ENCODE assay signal across 8 cellular contexts in genomic region chr2:38146302-38146916, GRCh38.
A peak's percentile ranks its signal among the peaks of the same experiment; 100 is the strongest.
DNase-seq lines count a peak whose midpoint lies in the region; ATAC-seq, FAIRE-seq and TF ChIP-seq lines count a peak whose summit lies in the region.

No MANE protein-coding gene starts in this region.

- peaks cover 0 to 2% of the 10 kb centered on the region in 2 donors for H3K9me3 Mint-ChIP-seq in activated T-cell treated with anti-CD3 and anti-CD28 coated beads, Interleukin-2, amount 50 U/mL, for 72 hours

- H3K4me3 Mint-ChIP-seq in activated T-cell treated with anti-CD3 and anti-CD28 coated beads, Interleukin-2, amount 50 U/mL, for 72 hours, result peak overlapping the region in 1 of 2 donors; percentile 57

- no peaks in the 10 kb centered on the region for H3K27me3 ChIP-seq in gastrocnemius medialis

- peak overlapping the region; percentile 45 to 66 (median 60) for H3K27ac ChIP-seq in gastrocnemius medialis

- peaks cover 7% of the 10 kb centered on the region for H3K27me3 Mint-ChIP-seq in activated T-cell treated with anti-CD3 and anti-CD28 coated beads, Interleukin-2, amount 50 U/mL, for 72 hours (ENCODE audit: low read depth)

- peak; percentile 53 to 66 for ATAC-seq in activated T-cell treated with anti-CD3 and anti-CD28 coated beads, Interleukin-2, amount 50 U/mL, for 72 hours (replicated peaks in 1 of 2)
- ATAC-seq in HG03025 (IDR thresholded peaks at IDR 0.05; ENCODE audit: low FRiP score, unreplicated experiment), result peak; percentile 42
- no peak for ATAC-seq in gastrocnemius medialis

- in situ Hi-C loops in gastrocnemius medialis (cut with MboI; ENCODE audit: low sequenced_read_pairs in 4 of 4), result no loop called here

- no peaks in the 10 kb centered on the region for H3K4me1 ChIP-seq in gastrocnemius medialis

- H3K36me3 Mint-ChIP-seq in activated T-cell treated with anti-CD3 and anti-CD28 coated beads, Interleukin-2, amount 50 U/mL, for 72 hours (ENCODE audit: insufficient read depth in 2 of 2), result no peaks in the 10 kb centered on the region

- TF ChIP-seq CTCF in foreskin fibroblast (IDR thresholded peaks at IDR 0.05; ENCODE audit: low read depth, low read length), result no peak
- no peak for TF ChIP-seq CTCF in gastrocnemius medialis (IDR thresholded peaks at IDR 0.05 in 4 of 5, conservative IDR thresholded peaks at IDR 0.05 in 1 of 5)
- no peak for TF ChIP-seq CTCF in D721Med (IDR thresholded peaks at IDR 0.05; ENCODE audit: insufficient read depth, missing control alignments)

- intact Hi-C loops in gastrocnemius medialis (cut with DNase I; ENCODE audit: low total_unique reads), result no loop called here

- FAIRE-seq in D721Med (lab: Jason Lieb, UNC), result no peak

- no peak overlapping the region for H3K27ac Mint-ChIP-seq in activated T-cell treated with anti-CD3 and anti-CD28 coated beads, Interleukin-2, amount 50 U/mL, for 72 hours

- TF ChIP-seq POLR2A in gastrocnemius medialis (IDR thresholded peaks at IDR 0.05), result no peak

- no peaks in the 10 kb centered on the region for H3K4me1 Mint-ChIP-seq in activated T-cell treated with anti-CD3 and anti-CD28 coated beads, Interleukin-2, amount 50 U/mL, for 72 hours (ENCODE audit: low read depth)

- no peaks in the 10 kb centered on the region for H3K36me3 ChIP-seq in gastrocnemius medialis

- H3K9me3 ChIP-seq in gastrocnemius medialis, result no peaks in the 10 kb centered on the region

- peak overlapping the region; percentile 28 to 30 for H3K4me3 ChIP-seq in foreskin fibroblast (ENCODE audit: low read depth in 1 of 2, low read length in 2 of 2)
- no peak overlapping the region for H3K4me3 ChIP-seq in gastrocnemius medialis

- DNase-seq in activated T-cell treated with anti-CD3 and anti-CD28 coated beads, Interleukin-2, amount 50 U/mL, for 72 hours, result peak; percentile 4 to 16
- no peak for DNase-seq in activated T-cell treated with anti-CD3 and anti-CD28 coated beads, Interleukin-2, amount 50 U/mL, for 1 hour
- DNase-seq in SW 1271 (lab: John Stamatoyannopoulos, UW) (peak; percentile 65 to 89), foreskin fibroblast (peak; percentile 85 to 90), gastrocnemius medialis (no peak), GM19240 (ENCODE audit: insufficient read length, low spot score) (no peak), D721Med (ENCODE audit: insufficient read length, low spot score) (no peak)

Comparison
In these comparisons a context has a peak if more than half of its experiments do, and no peak if none do; other contexts are left out.
1. DNase-seq: peak in activated T-cell treated with anti-CD3 and anti-CD28 coated beads, Interleukin-2, amount 50 U/mL, for 72 hours (2 of 2), SW 1271 (2 of 2) and foreskin fibroblast (2 of 2); none in activated T-cell treated with anti-CD3 and anti-CD28 coated beads, Interleukin-2, amount 50 U/mL, for 1 hour (single experiment), gastrocnemius medialis (0 of 2), GM19240 (single experiment) and D721Med (single experiment).
2. ATAC-seq: peak in activated T-cell treated with anti-CD3 and anti-CD28 coated beads, Interleukin-2, amount 50 U/mL, for 72 hours (2 of 2) and HG03025 (single experiment); none in gastrocnemius medialis (0 of 2).
3. H3K4me3 ChIP-seq: peak in foreskin fibroblast (2 of 2); none in gastrocnemius medialis (0 of 4).